ENCODE assay signal across 8 cellular contexts in genomic region chr2:197168705-197169104, GRCh38.
DNase-seq lines count a peak whose midpoint lies in the region; ATAC-seq and TF ChIP-seq lines count a peak whose summit lies in the region.

No MANE protein-coding gene starts in this region.

- in situ Hi-C loops in IMR-90 (cut with MboI; ENCODE audit: low sequenced_read_pairs) = no loop called here

- H4K20me1 ChIP-seq in IMR-90 (ENCODE audit: insufficient read depth, low read length) = no peaks in the 10 kb centered on the region
- H4K20me1 ChIP-seq in hepatocyte (ENCODE audit: insufficient read depth, poor library complexity, severe bottlenecking) = no peaks in the 10 kb centered on the region

- no peak overlapping the region; the same call in 2 of the 3 replicates for H2BK15ac ChIP-seq in IMR-90 (ENCODE audit: low read depth, low read length)

- CTCF ChIA-PET in IMR-90 (lab: Yijun Ruan, JAX) = interaction anchor here (0.7 to 2.1 kb wide), 8 partner anchors 9 to 60 kb away, joined by 3 to 8 read pairs (median 4); no protein-coding TSS in a partner anchor

- TF ChIP-seq POLR2A in IMR-90 (IDR thresholded peaks at IDR 0.05; ENCODE audit: low read depth, low read length) = no peak

- H3K18ac ChIP-seq in IMR-90 (ENCODE audit: low read depth, low read length) = no peak overlapping the region

- no peaks in the 10 kb centered on the region for H3K9me3 Mint-ChIP-seq in activated naive CD8-positive, alpha-beta T cell treated with anti-CD3 and anti-CD28 coated beads, Interleukin-2, amount 50 U/mL, for 24 hours

- no peak overlapping the region for H3K14ac ChIP-seq in IMR-90 (replicated peaks; ENCODE audit: low read depth, low read length)

- WGBS in IMR-90 (ENCODE audit: extremely low coverage in 2 of 2, insufficient read length in 1 of 2), 2 experiments = 53% methylated on average over 4 of the region's 5 CpGs; no CpG with 5 or more reads in 1 of the 2 experiments
- 44% methylated on average over 5 of the region's 5 CpGs for WGBS in hepatocyte (ENCODE audit: low lambda C conversion rate, missing lambda C conversion rate)

- H3K9me3 ChIP-seq in IMR-90 (ENCODE audit: control insufficient read depth, insufficient read depth, low read length) (no peaks in the 10 kb centered on the region), hepatocyte (ENCODE audit: low read depth) (no peaks in the 10 kb centered on the region)

- H3K4me3 ChIP-seq in IMR-90 (ENCODE audit: insufficient read depth, low read depth, low read length) (no peak overlapping the region), hepatocyte (no peak overlapping the region)

- dilution Hi-C loops in IMR-90 (cut with HindIII; ENCODE audit: low sequenced_read_pairs, unreplicated experiment) = no loop called here

- no peak overlapping the region for H3K56ac ChIP-seq in IMR-90 (ENCODE audit: extremely low read depth, insufficient read depth, low read length)

- no TSS peak for BruUV-seq in IMR-90 (replicated peaks; lab: Mats Ljungman, UMichigan)

- no peak overlapping the region for H3K4me3 Mint-ChIP-seq in activated naive CD8-positive, alpha-beta T cell treated with anti-CD3 and anti-CD28 coated beads, Interleukin-2, amount 50 U/mL, for 24 hours

- H3K27ac Mint-ChIP-seq in activated naive CD8-positive, alpha-beta T cell treated with anti-CD3 and anti-CD28 coated beads, Interleukin-2, amount 50 U/mL, for 24 hours = peak overlapping the region; percentile 41

- H2BK5ac ChIP-seq in IMR-90 (ENCODE audit: low read depth, low read length, poor library complexity, severe bottlenecking) = no peak overlapping the region

- peak; percentile 85 for ATAC-seq in GM19463 (IDR thresholded peaks at IDR 0.05; ENCODE audit: unreplicated experiment)
- ATAC-seq in IMR-90 (ENCODE audit: low read depth) = peak; percentile 79
- ATAC-seq in activated naive CD8-positive, alpha-beta T cell treated with anti-CD3 and anti-CD28 coated beads, Interleukin-2, amount 50 U/mL, for 24 hours = peak; percentile 89
- no peak for ATAC-seq in HG02588 (IDR thresholded peaks at IDR 0.05; ENCODE audit: unreplicated experiment)

- H3K27ac ChIP-seq in IMR-90 (ENCODE audit: insufficient read depth, low read length) (no peak overlapping the region), hepatocyte (no peak overlapping the region)

- H3K9me2 ChIP-seq in hepatocyte (replicated peaks; ENCODE audit: insufficient read depth) = no peaks in the 10 kb centered on the region

- intact Hi-C loops in IMR-90 (cut with micrococcal nuclease) = loop anchor here (1.0 kb wide), 2 partner anchors 57 to 156 kb away; no protein-coding TSS in a partner anchor

- H3K4me1 Mint-ChIP-seq in activated naive CD8-positive, alpha-beta T cell treated with anti-CD3 and anti-CD28 coated beads, Interleukin-2, amount 50 U/mL, for 24 hours = peaks cover 74% of the 10 kb centered on the region

- H3K36me3 Mint-ChIP-seq in activated naive CD8-positive, alpha-beta T cell treated with anti-CD3 and anti-CD28 coated beads, Interleukin-2, amount 50 U/mL, for 24 hours (ENCODE audit: low read depth) = peaks cover 21% of the 10 kb centered on the region

- peak overlapping the region; percentile 29; the same call in 1 of the 2 replicates for H3K4ac ChIP-seq in IMR-90 (ENCODE audit: low read depth, low read length)

- no peaks in the 10 kb centered on the region for H3K27me3 Mint-ChIP-seq in activated naive CD8-positive, alpha-beta T cell treated with anti-CD3 and anti-CD28 coated beads, Interleukin-2, amount 50 U/mL, for 24 hours

- H3K36me3 ChIP-seq in IMR-90 (ENCODE audit: control insufficient read depth, insufficient read depth, low read length) = no peaks in the 10 kb centered on the region
- no peaks in the 10 kb centered on the region for H3K36me3 ChIP-seq in hepatocyte (replicated peaks; ENCODE audit: insufficient read depth, low read depth)

- peak overlapping the region; percentile 2; the same call in 1 of the 2 replicates for H2BK20ac ChIP-seq in IMR-90 (ENCODE audit: low read depth, low read length)

- 0 out of 2 replicates have a peak overlapping the region, but pooled peaks have one; percentile 4 for H2AK5ac ChIP-seq in IMR-90 (ENCODE audit: low read depth, low read length)

- H3K27me3 ChIP-seq in IMR-90 (ENCODE audit: control insufficient read depth, insufficient read depth, low read length) (no peaks in the 10 kb centered on the region), hepatocyte (no peaks in the 10 kb centered on the region)

- H3K79me2 ChIP-seq in hepatocyte = no peaks in the 10 kb centered on the region

- DNase-seq in D341Med (ENCODE audit: low spot score) (peak; percentile 76), IMR-90 (peak; percentile 51), SW 1271 (lab: John Stamatoyannopoulos, UW) (peak; percentile 36 to 60), hepatocyte (ENCODE audit: low spot score) (peak; percentile 75)
- peak; percentile 76 for DNase-seq in activated naive CD8-positive, alpha-beta T cell treated with anti-CD3 and anti-CD28 coated beads, Interleukin-2, amount 50 U/mL, for 24 hours
- DNase-seq in stimulated activated CD4-positive, alpha-beta T cell treated with anti-CD3 and anti-CD28 coated beads, Interleukin-12 subunit alpha, Interleukin-12 subunit beta, amount 100 ng/mL, for 4 hours = peak; percentile 65

- no peaks in the 10 kb centered on the region for H3K79me1 ChIP-seq in IMR-90 (ENCODE audit: low read depth in 1 of 2, low read length in 2 of 2)

- H2BK120ac ChIP-seq in IMR-90 (ENCODE audit: low read depth, low read length) = no peak overlapping the region

- H4K8ac ChIP-seq in IMR-90 (ENCODE audit: low read depth in 2 of 2, low read length in 2 of 2) = no peak overlapping the region

- POLR2A ChIA-PET in IMR-90 (lab: Charles Lee; ENCODE audit: unreplicated experiment) = no interaction called here

- H2AK9ac ChIP-seq in IMR-90 (replicated peaks; ENCODE audit: low read depth, low read length, poor library complexity) = no peak overlapping the region

- no peak overlapping the region for H4K5ac ChIP-seq in IMR-90 (ENCODE audit: low read depth, low read length)

- H3K4me2 ChIP-seq in IMR-90 (ENCODE audit: low read depth, low read length) (no peak overlapping the region), hepatocyte (no peak overlapping the region)

- H2AFZ ChIP-seq in IMR-90 (replicated peaks; ENCODE audit: low read length, poor library complexity) = peak overlapping the region; percentile 38
- H2AFZ ChIP-seq in hepatocyte = no peak overlapping the region

- peak; percentile 69 for TF ChIP-seq RAD21 in IMR-90 (IDR thresholded peaks at IDR 0.05; ENCODE audit: low read length)

- no peak overlapping the region for H4K91ac ChIP-seq in IMR-90 (ENCODE audit: insufficient read depth, low read depth, low read length)

- H3K4me1 ChIP-seq in IMR-90 (ENCODE audit: control insufficient read depth, insufficient read depth, low read length) = no peaks in the 10 kb centered on the region
- no peaks in the 10 kb centered on the region for H3K4me1 ChIP-seq in hepatocyte (ENCODE audit: insufficient read depth)

- H3K9me1 ChIP-seq in IMR-90 (ENCODE audit: insufficient read depth, low read length) = 0 out of 2 replicates have a peak, but pooled peaks cover 3% of the 10 kb centered on the region

- H3K23ac ChIP-seq in IMR-90 (ENCODE audit: low read depth, low read length) = no peak overlapping the region

- H3K9ac ChIP-seq in IMR-90 (ENCODE audit: low read depth, low read length) = no peak overlapping the region

- peak; percentile 64 for TF ChIP-seq CTCF in IMR-90 (conservative IDR thresholded peaks at IDR 0.05; ENCODE audit: low read depth, low read length)
- peak; percentile 47 for TF ChIP-seq CTCF in hepatocyte (IDR thresholded peaks at IDR 0.05; ENCODE audit: poor library complexity)

TF ChIP-seq in IMR-90, 13 proteins besides CTCF, POLR2A, EP300 and RAD21:
- no peak for TF ChIP-seq MAFK (IDR thresholded peaks at IDR 0.05; ENCODE audit: low read depth, low read length)
- TF ChIP-seq SMC3 (IDR thresholded peaks at IDR 0.05; ENCODE audit: low read depth, low read length) = peak; percentile 52
